Comparison of ENCODE assay signal across 21 cellular contexts in the genomic region with DNA sequence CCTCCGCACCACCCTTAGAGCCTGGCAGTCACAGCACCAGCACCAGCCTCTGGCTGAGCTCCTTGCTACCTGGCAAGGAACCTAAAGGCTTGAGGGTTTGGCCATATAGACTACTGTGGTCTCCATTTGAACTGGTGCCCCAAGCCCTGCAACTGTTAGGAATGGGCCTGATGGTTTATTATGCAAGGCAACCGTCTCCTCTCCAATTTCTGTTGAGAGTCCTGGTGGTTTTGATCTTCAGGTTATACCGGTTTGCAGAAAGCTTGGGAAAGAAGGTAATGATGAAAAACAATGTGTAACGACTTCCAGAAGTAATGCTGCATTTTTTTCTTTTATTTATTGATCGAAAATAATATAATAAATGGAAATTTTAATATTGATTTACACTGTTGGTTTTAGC.
DNase-seq lines count a peak whose midpoint lies in the region; ATAC-seq and TF ChIP-seq lines count a peak whose summit lies in the region.
"Had no signal": no experiment of that assay in that cellular context is flagged by ENCODE, and none has a peak within 500 bp of the region (broad histone marks: within the 10 kb centered on the region; RNA-seq: fewer than 3 reads in every experiment).

No MANE protein-coding gene starts in this region.

- no peaks in the 10 kb centered on the region for H3K36me3 ChIP-seq in ACC112 (ENCODE audit: insufficient read depth, low read length)
- H3K36me3 ChIP-seq in MG63: no peaks in the 10 kb centered on the region
- no peaks in the 10 kb centered on the region for H3K36me3 ChIP-seq in brain microvascular endothelial cell (replicated peaks)
- H3K36me3 ChIP-seq in mesodermal cell (ENCODE audit: control insufficient read depth, insufficient read depth, low read length): peaks cover 45% of the 10 kb centered on the region

- H3K4me1 Mint-ChIP-seq in stimulated activated effector memory CD8-positive, alpha-beta T cell treated with anti-CD3 and anti-CD28 coated beads, Interleukin-12 subunit alpha, Interleukin-12 subunit beta, amount 100 ng/mL, for 72 hours: no peaks in the 10 kb centered on the region
- H3K4me1 Mint-ChIP-seq: B cell, CD14-positive monocyte had no signal

- H3K4me3 Mint-ChIP-seq in stimulated activated effector memory CD8-positive, alpha-beta T cell treated with anti-CD3 and anti-CD28 coated beads, Interleukin-12 subunit alpha, Interleukin-12 subunit beta, amount 100 ng/mL, for 72 hours: no peak overlapping the region
- H3K4me3 Mint-ChIP-seq: B cell, CD14-positive monocyte had no signal

- in situ Hi-C loops in brain microvascular endothelial cell (cut with HindIII; ENCODE audit: low pct_ligation_motif_present, low sequenced_read_pairs): no loop called here

- ATAC-seq in stimulated activated effector memory CD8-positive, alpha-beta T cell treated with anti-CD3 and anti-CD28 coated beads, Interleukin-12 subunit alpha, Interleukin-12 subunit beta, amount 100 ng/mL, for 72 hours: no peak

- no peak overlapping the region for H3K27ac Mint-ChIP-seq in stimulated activated effector memory CD8-positive, alpha-beta T cell treated with anti-CD3 and anti-CD28 coated beads, Interleukin-12 subunit alpha, Interleukin-12 subunit beta, amount 100 ng/mL, for 72 hours
- H3K27ac Mint-ChIP-seq: B cell, CD14-positive monocyte had no signal

- H3K36me3 Mint-ChIP-seq in stimulated activated effector memory CD8-positive, alpha-beta T cell treated with anti-CD3 and anti-CD28 coated beads, Interleukin-12 subunit alpha, Interleukin-12 subunit beta, amount 100 ng/mL, for 72 hours: no peaks in the 10 kb centered on the region
- H3K36me3 Mint-ChIP-seq: CD14-positive monocyte had no signal

- no peaks in the 10 kb centered on the region for H3K9me3 ChIP-seq in MG63
- H3K9me3 ChIP-seq in mesodermal cell (ENCODE audit: control insufficient read depth, low read length): no peaks in the 10 kb centered on the region

- H3K27me3 ChIP-seq in ACC112 (ENCODE audit: insufficient read depth, low read length) (no peaks in the 10 kb centered on the region), MG63 (no peaks in the 10 kb centered on the region), brain microvascular endothelial cell (replicated peaks) (no peaks in the 10 kb centered on the region)

- H3K9me3 Mint-ChIP-seq in stimulated activated effector memory CD8-positive, alpha-beta T cell treated with anti-CD3 and anti-CD28 coated beads, Interleukin-12 subunit alpha, Interleukin-12 subunit beta, amount 100 ng/mL, for 72 hours: no peaks in the 10 kb centered on the region

- no peak overlapping the region for H3K4me3 ChIP-seq in ACC112 (ENCODE audit: low read depth, low read length)
- no peak overlapping the region for H3K4me3 ChIP-seq in MG63
- H3K4me3 ChIP-seq in brain microvascular endothelial cell (ENCODE audit: low read depth, low read length): no peak overlapping the region
- H3K4me3 ChIP-seq in mesodermal cell (ENCODE audit: extremely low read depth, insufficient read depth, low read length, poor library complexity, severe bottlenecking): no peak overlapping the region

- H3K79me2 ChIP-seq in ACC112 (ENCODE audit: control insufficient read depth, insufficient read depth, low read length, unreplicated experiment): no peaks in the 10 kb centered on the region

- peaks cover 49% of the 10 kb centered on the region for H3K4me1 ChIP-seq in ACC112 (ENCODE audit: control insufficient read depth, insufficient read depth, low read length, unreplicated experiment)
- peaks cover 41% of the 10 kb centered on the region for H3K4me1 ChIP-seq in mesodermal cell (ENCODE audit: control insufficient read depth, insufficient read depth, low read length, poor library complexity, severe bottlenecking)

- WGBS in mesodermal cell (ENCODE audit: insufficient coverage in 2 of 2), 2 experiments: 89 to 100% methylated on average over 1 to 2 of the region's 5 CpGs

- DNase-seq in MG63 (peak; percentile 43), brain microvascular endothelial cell (no peak), substantia nigra (lab: John Stamatoyannopoulos, UW) (no peak), NCI-H1092 (lab: John Stamatoyannopoulos, UW) (no peak), dedifferentiated amniotic fluid mesenchymal stem cell (ENCODE audit: extremely low spot score) (no peak)
- DNase-seq in stimulated activated effector memory CD8-positive, alpha-beta T cell treated with anti-CD3 and anti-CD28 coated beads, Interleukin-12 subunit alpha, Interleukin-12 subunit beta, amount 100 ng/mL, for 72 hours (ENCODE audit: low spot score in 2 of 2): no peak
- DNase-seq: EL, GF-D8, Kasumi-1, NCI-H1436, NCI-H187 treated with DMSO at 0.1 percent for 48 hours, NCI-H2107, NCI-H446 treated with DMSO at 0.1 percent for 48 hours, NCI-H526 treated with DMSO at 0.1 percent for 48 hours, OCI-M1, RPMI8226, SHP77 treated with DMSO at 0.1 percent for 48 hours had no signal

- no peak for TF ChIP-seq CTCF in brain microvascular endothelial cell (IDR thresholded peaks at IDR 0.05; ENCODE audit: low read depth, low read length, missing control alignments)

- H2AFZ ChIP-seq in ACC112 (ENCODE audit: low read length, unreplicated experiment): no peak overlapping the region

- H3K27ac ChIP-seq in ACC112 (ENCODE audit: low read depth, low read length): peak overlapping the region; percentile 85
- H3K27ac ChIP-seq in brain microvascular endothelial cell: peak overlapping the region; percentile 88
- H3K27ac ChIP-seq in mesodermal cell (ENCODE audit: low read depth, low read length, severe bottlenecking): peak overlapping the region; percentile 91
- H3K27ac ChIP-seq in substantia nigra (ENCODE audit: low read depth, low read length, poor library complexity, severe bottlenecking): no peak overlapping the region
